In genomic region chr2:241223211-241224067, GRCh38 we compare ENCODE assay signal across 11 cellular contexts. TPM values are rescaled to one million over a fixed set of nuclear protein-coding genes. Genes with fewer than 3 reads are reported as not detected.
DNase-seq lines count a peak whose midpoint lies in the region; ATAC-seq lines count a peak whose summit lies in the region.
"Had no signal": no experiment of that assay in that cellular context is flagged by ENCODE, and none has a peak within 500 bp of the region (broad histone marks: within the 10 kb centered on the region; RNA-seq: fewer than 3 reads in every experiment).

No MANE protein-coding gene starts in this region.

- no peak overlapping the region for H3K9ac ChIP-seq in BLaER1

- H4K20me1 ChIP-seq in BLaER1 = peaks cover 22% of the 10 kb centered on the region

- peaks cover 35% of the 10 kb centered on the region for H3K36me3 ChIP-seq in BLaER1

- no peaks in the 10 kb centered on the region for H3K27me3 ChIP-seq in BLaER1
- H3K27me3 ChIP-seq: esophagus muscularis mucosa had no signal

- H3K4me2 ChIP-seq in BLaER1 = peak overlapping the region; percentile 40

- H3K27ac ChIP-seq in BLaER1 (0 out of 2 replicates have a peak overlapping the region, but pooled peaks have one; percentile 18), cingulate gyrus (ENCODE audit: low read depth, low read length) (peak overlapping the region; percentile 96)

- peaks cover 36% of the 10 kb centered on the region for H3K4me1 ChIP-seq in BLaER1

- H3K9me3 ChIP-seq in BLaER1 = no peaks in the 10 kb centered on the region
- H3K9me3 ChIP-seq: esophagus muscularis mucosa had no signal

- H3K4me3 ChIP-seq in BLaER1 = no peak overlapping the region
- H3K4me3 ChIP-seq: esophagus muscularis mucosa had no signal

- ATAC-seq in GM21381 (IDR thresholded peaks at IDR 0.05; ENCODE audit: unreplicated experiment) = no peak

- peak; percentile 61 for DNase-seq in HT1080 (ENCODE audit: low read depth)
- DNase-seq in lung microvascular endothelial cell (ENCODE audit: low read depth in 2 of 2) = peak; percentile 54
- DNase-seq in AG08396 (ENCODE audit: low spot score) = no peak
- no peak for DNase-seq in mesenteric fat pad (ENCODE audit: low spot score)
- no peak for DNase-seq in medulla oblongata (ENCODE audit: extremely low spot score)
- DNase-seq: CD4-positive, CD25-positive, alpha-beta regulatory T cell; NCI-H1105 had no signal

RNA-seq across cellular contexts. Expression of gene ANO7, which starts 35.0 kb away (rescaled TPM):
- 0.53 and 2.4 TPM in 2 replicates for total RNA-seq in HT1080 (2014; rRNA removed; shearing (Covaris generic))
- polyA plus RNA-seq in HT1080 (2015; cell fraction: cytosol; rRNA removed) = 7.2 and 7.7 TPM in 2 replicates
- polyA plus RNA-seq in HT1080 (2015; cell fraction: nucleus; rRNA removed) = 3.7 and 5.6 TPM in 2 replicates
- total RNA-seq in lung microvascular endothelial cell (0.65 and 2.6 TPM in 2 replicates), mesenteric fat pad (1.7 TPM)
- polyA plus RNA-seq: CD4-positive, CD25-positive, alpha-beta regulatory T cell had no signal

Comparison
In these comparisons a context has a peak if more than half of its experiments do, and no peak if none do; other contexts are left out.
1. DNase-seq: peak in HT1080 (single experiment) and lung microvascular endothelial cell (2 of 2); none in AG08396 (single experiment), mesenteric fat pad (single experiment) and medulla oblongata (single experiment).